8 cellular contexts compared by ENCODE assay signal in the genomic region with DNA sequence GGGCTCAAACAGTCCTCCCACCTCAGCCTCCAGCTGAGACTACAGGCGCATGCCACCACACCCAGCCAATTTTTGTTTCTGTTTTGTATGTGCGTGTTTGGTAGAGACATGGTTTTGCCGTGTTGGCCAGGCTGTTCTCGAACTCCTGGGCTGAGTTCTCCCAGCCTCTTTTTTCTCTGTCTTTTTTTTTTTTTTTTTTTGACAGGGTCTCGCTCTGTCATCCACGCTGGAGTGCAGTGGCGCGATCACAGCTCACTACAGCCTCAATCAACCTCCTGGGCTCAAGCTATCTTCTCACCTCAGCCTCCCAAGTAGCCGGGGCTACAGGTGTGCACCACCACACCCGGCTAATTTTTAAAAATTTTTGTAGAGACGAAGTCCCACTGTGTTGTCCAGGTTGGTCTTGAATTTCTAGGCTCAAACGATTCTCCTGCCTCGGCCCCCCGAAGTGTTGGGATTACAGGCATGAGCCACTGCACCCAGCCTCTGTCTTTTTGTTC. TPM values are rescaled to one million over a fixed set of nuclear protein-coding genes. Genes with fewer than 3 reads are reported as not detected.
DNase-seq lines count a peak whose midpoint lies in the region; ATAC-seq and TF ChIP-seq lines count a peak whose summit lies in the region.

No MANE protein-coding gene starts in this region.

- peak; percentile 49 for DNase-seq in activated CD8-positive, alpha-beta memory T cell treated with anti-CD3 and anti-CD28 coated beads, Interleukin-2, amount 10 ng/mL, durations not matched to agents 7 days and 5 days
- DNase-seq in activated CD8-positive, alpha-beta memory T cell treated with anti-CD3 and anti-CD28 coated beads, Interleukin-2, amount 50 U/mL, for 4 hours: no peak
- DNase-seq in body of pancreas (peak; percentile 14 to 38 (median 20)), mesenchymal stem cell (no peak), transverse colon (peak; percentile 22), GM10248 (ENCODE audit: extremely low spot score) (no peak)
- no peak for DNase-seq in stimulated activated CD4-positive, alpha-beta T cell treated with anti-CD3 and anti-CD28 coated beads, Interleukin-4, amount 100 ng/mL, for 1 hour

- H4K8ac ChIP-seq in mesenchymal stem cell (ENCODE audit: low read length): peak overlapping the region; percentile 63

- no peak overlapping the region for H2BK5ac ChIP-seq in mesenchymal stem cell (ENCODE audit: low read depth, low read length, poor library complexity, severe bottlenecking)

- peak overlapping the region; percentile 99 for H3K4me3 Mint-ChIP-seq in activated CD8-positive, alpha-beta memory T cell treated with anti-CD3 and anti-CD28 coated beads, Interleukin-2, amount 10 ng/mL, durations not matched to agents 7 days and 5 days

- H3K9me3 ChIP-seq in body of pancreas (no peaks in the 10 kb centered on the region), mesenchymal stem cell (ENCODE audit: control insufficient read depth, low read length) (no peaks in the 10 kb centered on the region), transverse colon (no peaks in the 10 kb centered on the region)

- peaks cover 0 to under 1% of the 10 kb centered on the region in 2 donors for H3K36me3 ChIP-seq in body of pancreas (replicated peaks in 1 of 2; ENCODE audit: insufficient read depth in 1 of 2, low read depth in 2 of 2)
- peaks cover 2 to 5% of the 10 kb centered on the region in 2 experiments for H3K36me3 ChIP-seq in mesenchymal stem cell (ENCODE audit: control insufficient read depth in 1 of 2, insufficient read depth in 2 of 2, low read depth in 1 of 2, low read length in 2 of 2)
- H3K36me3 ChIP-seq in transverse colon: no peaks in the 10 kb centered on the region

- H3K27ac ChIP-seq in body of pancreas (peak overlapping the region; percentile 65 to 100 (median 90)), mesenchymal stem cell (ENCODE audit: low read length, poor library complexity, severe bottlenecking) (peak overlapping the region; percentile 70), transverse colon (peak overlapping the region; percentile 94 to 99 (median 98))

- H2BK12ac ChIP-seq in mesenchymal stem cell (ENCODE audit: low read length in 2 of 2): no peak overlapping the region

- H4K91ac ChIP-seq in mesenchymal stem cell (ENCODE audit: low read length): no peak overlapping the region

- H3K9ac ChIP-seq in mesenchymal stem cell (ENCODE audit: low read length): peak overlapping the region; percentile 92

- intact Hi-C loops in body of pancreas (cut with DNase I): no loop called here
- intact Hi-C loops in transverse colon (cut with DNase I; ENCODE audit: low total_unique reads): loop anchor here (10.0 kb wide), 1 partner anchor 294 kb away; no protein-coding TSS in a partner anchor

- no peaks in the 10 kb centered on the region for H3K27me3 Mint-ChIP-seq in activated CD8-positive, alpha-beta memory T cell treated with anti-CD3 and anti-CD28 coated beads, Interleukin-2, amount 10 ng/mL, durations not matched to agents 7 days and 5 days

- no peak overlapping the region for H3K4me2 ChIP-seq in mesenchymal stem cell (ENCODE audit: low read length, poor library complexity, severe bottlenecking)

- peak overlapping the region; percentile 48 for H2BK15ac ChIP-seq in mesenchymal stem cell (ENCODE audit: low read depth, poor library complexity, severe bottlenecking)

- POLR2A ChIA-PET in GM10248 (lab: Yijun Ruan, JAX): interaction anchor here (0.7 to 2.1 kb wide), 10 partner anchors 36 to 1242 kb away, joined by 5 to 13 read pairs (median 9); partner anchors contain the start of genes HYAL3, MANF and NAA80

- H2AK5ac ChIP-seq in mesenchymal stem cell (ENCODE audit: low read length, severe bottlenecking): peak overlapping the region; percentile 6

- H3K23ac ChIP-seq in mesenchymal stem cell (ENCODE audit: low read length in 2 of 2): no peak overlapping the region

- H3K4me3 ChIP-seq in body of pancreas: no peak overlapping the region
- peak overlapping the region in 1 of 2 experiments; percentile 64 for H3K4me3 ChIP-seq in mesenchymal stem cell (ENCODE audit: insufficient read depth in 1 of 2, low read depth in 1 of 2, low read length in 2 of 2)
- peak overlapping the region in 3 of 4 donors; percentile 9 to 95 (median 10) for H3K4me3 ChIP-seq in transverse colon

- peak overlapping the region in 1 of 2 experiments; percentile 45 for H3K4ac ChIP-seq in mesenchymal stem cell (ENCODE audit: low read depth in 1 of 2, low read length in 2 of 2)

- H2BK120ac ChIP-seq in mesenchymal stem cell (ENCODE audit: low read depth, low read length): no peak overlapping the region

- CTCF ChIA-PET in activated CD8-positive, alpha-beta memory T cell treated with anti-CD3 and anti-CD28 coated beads, Interleukin-2, amount 10 ng/mL, durations not matched to agents 7 days and 5 days (lab: Charles Lee): interaction anchor here (0.7 to 8.2 kb wide), 29 partner anchors 9 to 890 kb away, joined by 3 to 222 read pairs (median 4); partner anchors contain the start of genes ABHD14B, MANF, RAD54L2 and RBM15B
- CTCF ChIA-PET in GM10248 (lab: Yijun Ruan, JAX): interaction anchor here (1.2 to 9.6 kb wide), 21 partner anchors 12 to 885 kb away, joined by 3 to 477 read pairs (median 7); partner anchors contain the start of genes RAD54L2 and TEX264

- no peak overlapping the region for H3K18ac ChIP-seq in mesenchymal stem cell (ENCODE audit: low read depth in 1 of 2, low read length in 2 of 2)

- H3K79me1 ChIP-seq in mesenchymal stem cell (replicated peaks; ENCODE audit: low read length, poor library complexity, severe bottlenecking): no peaks in the 10 kb centered on the region

- H2AFZ ChIP-seq in mesenchymal stem cell (ENCODE audit: low read depth, low read length): no peak overlapping the region

- WGBS in body of pancreas, 2 donors: 82 to 92% methylated on average over 14 of the region's 14 CpGs
- WGBS in mesenchymal stem cell: 95% methylated on average over 13 of the region's 14 CpGs
- WGBS in transverse colon (ENCODE audit: low coverage in 1 of 2), 2 donors: 91 to 94% methylated on average over 13 to 14 of the region's 14 CpGs

- peaks cover 4% of the 10 kb centered on the region for H3K4me1 ChIP-seq in body of pancreas
- peaks cover 1% of the 10 kb centered on the region for H3K4me1 ChIP-seq in mesenchymal stem cell (ENCODE audit: control insufficient read depth, insufficient read depth, low read depth, low read length)
- H3K4me1 ChIP-seq in transverse colon: peaks cover 0 to 20% (median 8%) of the 10 kb centered on the region in 4 donors

- in situ Hi-C loops in transverse colon (cut with MboI; ENCODE audit: low pct_ligation_motif_present in 1 of 4, low pct_unique_long_range_greater_than_20kb in 1 of 4, low sequenced_read_pairs in 3 of 4): loop anchor here (5.0 to 25.0 kb wide), 5 partner anchors 164 to 312 kb away; partner anchors contain the start of gene IQCF6 (in 1 of the 4)

- no peak for TF ChIP-seq EP300 in transverse colon (IDR thresholded peaks at IDR 0.05; ENCODE audit: low read depth)

- TF ChIP-seq CTCF in body of pancreas (IDR thresholded peaks at IDR 0.05) (no peak), transverse colon (IDR thresholded peaks at IDR 0.05) (peak in 1 of 5 experiments; percentile 3), GM10248 (IDR thresholded peaks at IDR 0.05; ENCODE audit: control extremely low read depth, extremely low read depth, low read depth, missing control alignments) (no peak)

- TF ChIP-seq POLR2A in body of pancreas (IDR thresholded peaks at IDR 0.05): no peak
- no peak for TF ChIP-seq POLR2A in transverse colon (IDR thresholded peaks at IDR 0.05)

- H3K9me3 Mint-ChIP-seq in activated CD8-positive, alpha-beta memory T cell treated with anti-CD3 and anti-CD28 coated beads, Interleukin-2, amount 10 ng/mL, durations not matched to agents 7 days and 5 days (ENCODE audit: low read depth): no peaks in the 10 kb centered on the region

- H3K4me1 Mint-ChIP-seq in activated CD8-positive, alpha-beta memory T cell treated with anti-CD3 and anti-CD28 coated beads, Interleukin-2, amount 10 ng/mL, durations not matched to agents 7 days and 5 days: peaks cover 25% of the 10 kb centered on the region

- no peak for ATAC-seq in activated CD8-positive, alpha-beta memory T cell treated with anti-CD3 and anti-CD28 coated beads, Interleukin-2, amount 10 ng/mL, durations not matched to agents 7 days and 5 days
- no peak for ATAC-seq in body of pancreas
- ATAC-seq in GM21360 (IDR thresholded peaks at IDR 0.05; ENCODE audit: unreplicated experiment): no peak

- no peak overlapping the region for H3K14ac ChIP-seq in mesenchymal stem cell (ENCODE audit: low read length in 2 of 2)

- no peaks in the 10 kb centered on the region for H3K27me3 ChIP-seq in body of pancreas
- H3K27me3 ChIP-seq in mesenchymal stem cell (ENCODE audit: control insufficient read depth in 1 of 2, insufficient read depth in 1 of 2, low read length in 2 of 2): no peaks in the 10 kb centered on the region
- H3K27me3 ChIP-seq in transverse colon: no peaks in the 10 kb centered on the region

- H3K27ac Mint-ChIP-seq in activated CD8-positive, alpha-beta memory T cell treated with anti-CD3 and anti-CD28 coated beads, Interleukin-2, amount 10 ng/mL, durations not matched to agents 7 days and 5 days: peak overlapping the region; percentile 92

- H3K36me3 Mint-ChIP-seq in activated CD8-positive, alpha-beta memory T cell treated with anti-CD3 and anti-CD28 coated beads, Interleukin-2, amount 10 ng/mL, durations not matched to agents 7 days and 5 days: peaks cover 3% of the 10 kb centered on the region

RNA-seq across cellular contexts. Expression of gene DCAF1, which starts 0.9 kb away (rescaled TPM):
- total RNA-seq in activated CD8-positive, alpha-beta memory T cell treated with anti-CD3 and anti-CD28 coated beads, Interleukin-2, amount 10 ng/mL, durations not matched to agents 7 days and 5 days: 10 to 100 TPM; 34.9 to 41.7 TPM
- total RNA-seq in body of pancreas (1 to 10 TPM; 7.5 to 9.6 TPM), transverse colon (10 to 100 TPM; 13.8 to 17.8 (median 14.9) TPM)
- polyA plus RNA-seq in mesenchymal stem cell (2013, experiment 1 of 2): 6.8 TPM
- polyA plus RNA-seq in mesenchymal stem cell (2013, experiment 2 of 2): 6.3 TPM

RNA-seq across cellular contexts. Expression of gene RAD54L2, which starts 37.8 kb away (rescaled TPM):
- 10 to 100 TPM; 34.0 to 35.1 TPM for total RNA-seq in activated CD8-positive, alpha-beta memory T cell treated with anti-CD3 and anti-CD28 coated beads, Interleukin-2, amount 10 ng/mL, durations not matched to agents 7 days and 5 days
- 10 to 100 TPM; 15.8 to 25.7 TPM for total RNA-seq in body of pancreas
- 6.0 TPM for polyA plus RNA-seq in mesenchymal stem cell (2013, experiment 1 of 2)
- polyA plus RNA-seq in mesenchymal stem cell (2013, experiment 2 of 2): 5.5 TPM
- total RNA-seq in transverse colon: 10 to 100 TPM; 13.1 to 24.9 (median 18.2) TPM

Comparison
In these comparisons a context has a peak if more than half of its experiments do, and no peak if none do; other contexts are left out.
1. DNase-seq: peak in activated CD8-positive, alpha-beta memory T cell treated with anti-CD3 and anti-CD28 coated beads, Interleukin-2, amount 10 ng/mL, durations not matched to agents 7 days and 5 days (single experiment), body of pancreas (4 of 4) and transverse colon (single experiment); none in activated CD8-positive, alpha-beta memory T cell treated with anti-CD3 and anti-CD28 coated beads, Interleukin-2, amount 50 U/mL, for 4 hours (single experiment), mesenchymal stem cell (single experiment), GM10248 (single experiment) and stimulated activated CD4-positive, alpha-beta T cell treated with anti-CD3 and anti-CD28 coated beads, Interleukin-4, amount 100 ng/mL, for 1 hour (single experiment).
2. H3K4me3 ChIP-seq: peak in transverse colon (3 of 4); none in body of pancreas (0 of 2).
3. Peak in every context shown above with its lines, with median percentiles within 50 percentile points of each other: H3K27ac ChIP-seq.